ENCODE assay signal across 1 cellular context in the genomic region with DNA sequence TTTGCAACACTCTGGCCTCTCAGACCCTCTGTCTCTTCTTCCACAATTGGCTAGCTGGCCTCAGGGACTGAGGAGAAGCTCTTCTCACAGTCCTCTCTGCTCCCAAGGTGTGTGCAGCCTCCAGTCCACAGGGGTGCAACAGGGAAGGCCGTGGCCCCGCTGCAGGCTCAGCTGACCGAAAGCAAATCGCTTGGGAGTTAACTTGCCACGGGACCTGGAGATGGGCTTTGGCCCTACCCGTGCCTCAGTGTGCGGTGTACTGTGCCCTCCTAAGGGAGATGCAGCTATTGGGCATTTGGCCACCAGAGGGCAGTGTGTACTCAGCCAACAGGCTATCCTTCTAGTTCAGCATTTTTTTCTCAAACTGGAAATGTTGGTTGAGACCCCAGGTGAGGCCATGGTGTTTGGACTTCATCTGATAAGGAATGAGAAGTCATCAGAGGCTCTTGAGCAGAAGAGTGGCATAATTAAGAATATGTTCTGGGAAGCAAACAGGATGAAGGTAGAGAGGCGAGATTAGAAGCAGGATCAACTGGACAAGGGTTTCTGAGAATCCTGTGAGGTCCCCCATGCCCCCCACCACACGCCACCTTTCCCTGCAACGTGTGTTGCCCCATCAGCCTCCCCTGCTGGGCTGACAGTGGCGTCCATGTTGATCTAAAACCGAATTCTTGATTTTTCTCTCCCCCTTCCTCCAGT.
TF ChIP-seq lines count a peak whose summit lies in the region.

No MANE protein-coding gene starts in this region.

TF ChIP-seq in GM12878, 131 proteins besides CTCF, POLR2A, EP300 and RAD21:
- TF ChIP-seq, protein P1, sequence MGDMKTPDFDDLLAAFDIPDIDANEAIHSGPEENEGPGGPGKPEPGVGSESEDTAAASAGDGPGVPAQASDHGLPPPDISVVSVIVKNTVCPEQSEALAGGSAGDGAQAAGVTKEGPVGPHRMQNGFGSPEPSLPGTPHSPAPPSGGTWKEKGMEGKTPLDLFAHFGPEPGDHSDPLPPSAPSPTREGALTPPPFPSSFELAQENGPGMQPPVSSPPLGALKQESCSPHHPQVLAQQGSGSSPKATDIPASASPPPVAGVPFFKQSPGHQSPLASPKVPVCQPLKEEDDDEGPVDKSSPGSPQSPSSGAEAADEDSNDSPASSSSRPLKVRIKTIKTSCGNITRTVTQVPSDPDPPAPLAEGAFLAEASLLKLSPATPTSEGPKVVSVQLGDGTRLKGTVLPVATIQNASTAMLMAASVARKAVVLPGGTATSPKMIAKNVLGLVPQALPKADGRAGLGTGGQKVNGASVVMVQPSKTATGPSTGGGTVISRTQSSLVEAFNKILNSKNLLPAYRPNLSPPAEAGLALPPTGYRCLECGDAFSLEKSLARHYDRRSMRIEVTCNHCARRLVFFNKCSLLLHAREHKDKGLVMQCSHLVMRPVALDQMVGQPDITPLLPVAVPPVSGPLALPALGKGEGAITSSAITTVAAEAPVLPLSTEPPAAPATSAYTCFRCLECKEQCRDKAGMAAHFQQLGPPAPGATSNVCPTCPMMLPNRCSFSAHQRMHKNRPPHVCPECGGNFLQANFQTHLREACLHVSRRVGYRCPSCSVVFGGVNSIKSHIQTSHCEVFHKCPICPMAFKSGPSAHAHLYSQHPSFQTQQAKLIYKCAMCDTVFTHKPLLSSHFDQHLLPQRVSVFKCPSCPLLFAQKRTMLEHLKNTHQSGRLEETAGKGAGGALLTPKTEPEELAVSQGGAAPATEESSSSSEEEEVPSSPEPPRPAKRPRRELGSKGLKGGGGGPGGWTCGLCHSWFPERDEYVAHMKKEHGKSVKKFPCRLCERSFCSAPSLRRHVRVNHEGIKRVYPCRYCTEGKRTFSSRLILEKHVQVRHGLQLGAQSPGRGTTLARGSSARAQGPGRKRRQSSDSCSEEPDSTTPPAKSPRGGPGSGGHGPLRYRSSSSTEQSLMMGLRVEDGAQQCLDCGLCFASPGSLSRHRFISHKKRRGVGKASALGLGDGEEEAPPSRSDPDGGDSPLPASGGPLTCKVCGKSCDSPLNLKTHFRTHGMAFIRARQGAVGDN (IDR thresholded peaks at IDR 0.05) = no peak
- TF ChIP-seq RBBP5 (conservative IDR thresholded peaks at IDR 0.05) (no peak), NRF1 (conservative IDR thresholded peaks at IDR 0.05; ENCODE audit: low read depth, low read length) (no peak), YY1 (IDR thresholded peaks at IDR 0.05; ENCODE audit: low read depth, low read length) (peak; percentile 73; the same call in 1 of the 2 replicates), PAX8 (IDR thresholded peaks at IDR 0.05) (no peak), ZNF384 (IDR thresholded peaks at IDR 0.05; ENCODE audit: borderline replicate concordance, low read depth, low read length) (peak; percentile 76), NBN (IDR thresholded peaks at IDR 0.05) (0 out of 2 replicates have a peak, but pooled peaks have one; percentile 35), CEBPB (IDR thresholded peaks at IDR 0.05; ENCODE audit: borderline replicate concordance in 1 of 2, low read depth in 2 of 2, low read length in 2 of 2) (no peak), SMC3 (IDR thresholded peaks at IDR 0.05; ENCODE audit: borderline replicate concordance, low read length) (peak; percentile 92), TCF12 (IDR thresholded peaks at IDR 0.05; ENCODE audit: low read depth, low read length) (no peak), NR2F1 (conservative IDR thresholded peaks at IDR 0.05) (no peak), LARP7 (IDR thresholded peaks at IDR 0.05) (no peak), TCF3 (IDR thresholded peaks at IDR 0.05; ENCODE audit: borderline replicate concordance, insufficient read depth, low read depth, low read length) (no peak), SUPT20H (IDR thresholded peaks at IDR 0.05; ENCODE audit: borderline replicate concordance, control insufficient read depth, low read depth, low read length) (no peak), TARDBP (IDR thresholded peaks at IDR 0.05; ENCODE audit: borderline replicate concordance) (no peak), SIX5 (IDR thresholded peaks at IDR 0.05; ENCODE audit: low read depth, low read length, severe bottlenecking) (no peak), POU2F2 (IDR thresholded peaks at IDR 0.05; ENCODE audit: borderline replicate concordance, low read depth, low read length) (0 out of 3 replicates have a peak, but pooled peaks have one; percentile 42), IRF4 (IDR thresholded peaks at IDR 0.05; ENCODE audit: low read depth, low read length) (no peak), CHD2 (IDR thresholded peaks at IDR 0.05; ENCODE audit: borderline replicate concordance, low read depth, low read length) (no peak), BHLHE40 (IDR thresholded peaks at IDR 0.05; ENCODE audit: borderline replicate concordance in 1 of 2, low read depth in 2 of 2, low read length in 1 of 2) (peak in 1 of 2 experiments; percentile 29; a peak in 1 of 4 replicates), TAF1 (IDR thresholded peaks at IDR 0.05; ENCODE audit: borderline replicate concordance, low read depth, low read length) (no peak), YBX1 (IDR thresholded peaks at IDR 0.05) (no peak), FOXM1 (IDR thresholded peaks at IDR 0.05; ENCODE audit: low read depth, low read length) (no peak), KAT2A (conservative IDR thresholded peaks at IDR 0.05; ENCODE audit: control insufficient read depth, low read depth, low read length) (no peak)
- TF ChIP-seq, protein P2, sequence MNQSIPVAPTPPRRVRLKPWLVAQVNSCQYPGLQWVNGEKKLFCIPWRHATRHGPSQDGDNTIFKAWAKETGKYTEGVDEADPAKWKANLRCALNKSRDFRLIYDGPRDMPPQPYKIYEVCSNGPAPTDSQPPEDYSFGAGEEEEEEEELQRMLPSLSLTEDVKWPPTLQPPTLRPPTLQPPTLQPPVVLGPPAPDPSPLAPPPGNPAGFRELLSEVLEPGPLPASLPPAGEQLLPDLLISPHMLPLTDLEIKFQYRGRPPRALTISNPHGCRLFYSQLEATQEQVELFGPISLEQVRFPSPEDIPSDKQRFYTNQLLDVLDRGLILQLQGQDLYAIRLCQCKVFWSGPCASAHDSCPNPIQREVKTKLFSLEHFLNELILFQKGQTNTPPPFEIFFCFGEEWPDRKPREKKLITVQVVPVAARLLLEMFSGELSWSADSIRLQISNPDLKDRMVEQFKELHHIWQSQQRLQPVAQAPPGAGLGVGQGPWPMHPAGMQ (IDR thresholded peaks at IDR 0.05; ENCODE audit: borderline replicate concordance) = no peak
- TF ChIP-seq, protein P3, sequence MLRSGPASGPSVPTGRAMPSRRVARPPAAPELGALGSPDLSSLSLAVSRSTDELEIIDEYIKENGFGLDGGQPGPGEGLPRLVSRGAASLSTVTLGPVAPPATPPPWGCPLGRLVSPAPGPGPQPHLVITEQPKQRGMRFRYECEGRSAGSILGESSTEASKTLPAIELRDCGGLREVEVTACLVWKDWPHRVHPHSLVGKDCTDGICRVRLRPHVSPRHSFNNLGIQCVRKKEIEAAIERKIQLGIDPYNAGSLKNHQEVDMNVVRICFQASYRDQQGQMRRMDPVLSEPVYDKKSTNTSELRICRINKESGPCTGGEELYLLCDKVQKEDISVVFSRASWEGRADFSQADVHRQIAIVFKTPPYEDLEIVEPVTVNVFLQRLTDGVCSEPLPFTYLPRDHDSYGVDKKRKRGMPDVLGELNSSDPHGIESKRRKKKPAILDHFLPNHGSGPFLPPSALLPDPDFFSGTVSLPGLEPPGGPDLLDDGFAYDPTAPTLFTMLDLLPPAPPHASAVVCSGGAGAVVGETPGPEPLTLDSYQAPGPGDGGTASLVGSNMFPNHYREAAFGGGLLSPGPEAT (IDR thresholded peaks at IDR 0.05; ENCODE audit: low read depth) = no peak
- TF ChIP-seq, protein P4, sequence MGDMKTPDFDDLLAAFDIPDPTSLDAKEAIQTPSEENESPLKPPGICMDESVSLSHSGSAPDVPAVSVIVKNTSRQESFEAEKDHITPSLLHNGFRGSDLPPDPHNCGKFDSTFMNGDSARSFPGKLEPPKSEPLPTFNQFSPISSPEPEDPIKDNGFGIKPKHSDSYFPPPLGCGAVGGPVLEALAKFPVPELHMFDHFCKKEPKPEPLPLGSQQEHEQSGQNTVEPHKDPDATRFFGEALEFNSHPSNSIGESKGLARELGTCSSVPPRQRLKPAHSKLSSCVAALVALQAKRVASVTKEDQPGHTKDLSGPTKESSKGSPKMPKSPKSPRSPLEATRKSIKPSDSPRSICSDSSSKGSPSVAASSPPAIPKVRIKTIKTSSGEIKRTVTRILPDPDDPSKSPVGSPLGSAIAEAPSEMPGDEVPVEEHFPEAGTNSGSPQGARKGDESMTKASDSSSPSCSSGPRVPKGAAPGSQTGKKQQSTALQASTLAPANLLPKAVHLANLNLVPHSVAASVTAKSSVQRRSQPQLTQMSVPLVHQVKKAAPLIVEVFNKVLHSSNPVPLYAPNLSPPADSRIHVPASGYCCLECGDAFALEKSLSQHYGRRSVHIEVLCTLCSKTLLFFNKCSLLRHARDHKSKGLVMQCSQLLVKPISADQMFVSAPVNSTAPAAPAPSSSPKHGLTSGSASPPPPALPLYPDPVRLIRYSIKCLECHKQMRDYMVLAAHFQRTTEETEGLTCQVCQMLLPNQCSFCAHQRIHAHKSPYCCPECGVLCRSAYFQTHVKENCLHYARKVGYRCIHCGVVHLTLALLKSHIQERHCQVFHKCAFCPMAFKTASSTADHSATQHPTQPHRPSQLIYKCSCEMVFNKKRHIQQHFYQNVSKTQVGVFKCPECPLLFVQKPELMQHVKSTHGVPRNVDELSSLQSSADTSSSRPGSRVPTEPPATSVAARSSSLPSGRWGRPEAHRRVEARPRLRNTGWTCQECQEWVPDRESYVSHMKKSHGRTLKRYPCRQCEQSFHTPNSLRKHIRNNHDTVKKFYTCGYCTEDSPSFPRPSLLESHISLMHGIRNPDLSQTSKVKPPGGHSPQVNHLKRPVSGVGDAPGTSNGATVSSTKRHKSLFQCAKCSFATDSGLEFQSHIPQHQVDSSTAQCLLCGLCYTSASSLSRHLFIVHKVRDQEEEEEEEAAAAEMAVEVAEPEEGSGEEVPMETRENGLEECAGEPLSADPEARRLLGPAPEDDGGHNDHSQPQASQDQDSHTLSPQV (IDR thresholded peaks at IDR 0.05) = no peak
- TF ChIP-seq, protein P5, sequence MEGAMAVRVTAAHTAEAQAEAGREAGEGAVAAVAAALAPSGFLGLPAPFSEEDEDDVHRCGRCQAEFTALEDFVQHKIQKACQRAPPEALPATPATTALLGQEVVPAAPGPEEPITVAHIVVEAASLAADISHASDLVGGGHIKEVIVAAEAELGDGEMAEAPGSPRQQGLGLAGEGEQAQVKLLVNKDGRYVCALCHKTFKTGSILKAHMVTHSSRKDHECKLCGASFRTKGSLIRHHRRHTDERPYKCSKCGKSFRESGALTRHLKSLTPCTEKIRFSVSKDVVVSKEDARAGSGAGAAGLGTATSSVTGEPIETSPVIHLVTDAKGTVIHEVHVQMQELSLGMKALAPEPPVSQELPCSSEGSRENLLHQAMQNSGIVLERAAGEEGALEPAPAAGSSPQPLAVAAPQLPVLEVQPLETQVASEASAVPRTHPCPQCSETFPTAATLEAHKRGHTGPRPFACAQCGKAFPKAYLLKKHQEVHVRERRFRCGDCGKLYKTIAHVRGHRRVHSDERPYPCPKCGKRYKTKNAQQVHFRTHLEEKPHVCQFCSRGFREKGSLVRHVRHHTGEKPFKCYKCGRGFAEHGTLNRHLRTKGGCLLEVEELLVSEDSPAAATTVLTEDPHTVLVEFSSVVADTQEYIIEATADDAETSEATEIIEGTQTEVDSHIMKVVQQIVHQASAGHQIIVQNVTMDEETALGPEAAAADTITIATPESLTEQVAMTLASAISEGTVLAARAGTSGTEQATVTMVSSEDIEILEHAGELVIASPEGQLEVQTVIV (IDR thresholded peaks at IDR 0.05; ENCODE audit: borderline replicate concordance, partially characterized antibody) = no peak
TF ChIP-seq in GM12878: peak in this region for 6.
